In genomic region chr17:65074778-65075250, GRCh38 we compare ENCODE assay signal across 14 cellular contexts. TPM values are rescaled to one million over a fixed set of nuclear protein-coding genes. Genes with fewer than 3 reads are reported as not detected.
A peak's percentile ranks its signal among the peaks of the same experiment; 100 is the strongest.
DNase-seq lines count a peak whose midpoint lies in the region; ATAC-seq and TF ChIP-seq lines count a peak whose summit lies in the region.
"Had no signal": no experiment of that assay in that cellular context is flagged by ENCODE, and none has a peak within 500 bp of the region (broad histone marks: within the 10 kb centered on the region; RNA-seq: fewer than 3 reads in every experiment).

No MANE protein-coding gene starts in this region.

- no peaks in the 10 kb centered on the region for H3K36me3 Mint-ChIP-seq in WTC11

- TF ChIP-seq CTCF in ovary (IDR thresholded peaks at IDR 0.05) (no peak), WTC11 (IDR thresholded peaks at IDR 0.05) (no peak)

- peak; percentile 31 for DNase-seq in AG08396 (ENCODE audit: low spot score)
- peak; percentile 29 for DNase-seq in adipocyte (ENCODE audit: low read depth)
- peak; percentile 78 to 95 (median 94) for DNase-seq in right cardiac atrium
- DNase-seq in ovary: peak; percentile 69 to 88 (median 83)
- no peak for DNase-seq in 8988T
- no peak for DNase-seq in NCI-H524 (lab: John Stamatoyannopoulos, UW)
- DNase-seq in WTC11 (ENCODE audit: low spot score): no peak
- DNase-seq: activated CD4-positive, alpha-beta T cell treated with anti-CD3 and anti-CD28 coated beads for 4 hours; erythroblast; NCI-H2081; stimulated activated CD4-positive, alpha-beta T cell treated with anti-CD3 and anti-CD28 coated beads, Interleukin-4, amount 100 ng/mL, for 1 hour had no signal

- WGBS in right cardiac atrium: 11% methylated on average over 7 of the region's 7 CpGs
- WGBS in ovary, 3 donors: 1 to 13% (median 4%) methylated on average over 7 of the region's 7 CpGs

- no peaks in the 10 kb centered on the region for H3K9me3 ChIP-seq in adipocyte (ENCODE audit: control insufficient read depth, low read length)
- no peaks in the 10 kb centered on the region for H3K9me3 ChIP-seq in right cardiac atrium (ENCODE audit: control insufficient read depth, low read length)
- H3K9me3 ChIP-seq in ovary: no peaks in the 10 kb centered on the region

- no peak overlapping the region for H3K27ac Mint-ChIP-seq in WTC11
- H3K27ac Mint-ChIP-seq: memory B cell had no signal

- no peaks in the 10 kb centered on the region for H3K36me3 ChIP-seq in adipocyte (ENCODE audit: control insufficient read depth, insufficient read depth, low read length, severe bottlenecking)
- H3K36me3 ChIP-seq in ovary: no peaks in the 10 kb centered on the region

- intact Hi-C loops in right cardiac atrium (cut with DNase I) (no loop called here), ovary (cut with DNase I) (no loop called here)

- CTCF ChIA-PET in WTC11 (lab: Charles Lee): interaction anchor here (1.1 to 1.9 kb wide), 2 partner anchors 12 to 26 kb away, joined by 6 to 10 read pairs; no protein-coding TSS in a partner anchor

- H3K9ac ChIP-seq in adipocyte (ENCODE audit: low read length): no peak overlapping the region

- ATAC-seq in right cardiac atrium: peak; percentile 93 to 95
- no peak for ATAC-seq in GM19395 (IDR thresholded peaks at IDR 0.05; ENCODE audit: unreplicated experiment)
- no peak for ATAC-seq in WTC11
- ATAC-seq: Panc1 had no signal

- no peak for TF ChIP-seq EP300 in ovary (IDR thresholded peaks at IDR 0.05)

- H3K4me3 ChIP-seq in adipocyte (ENCODE audit: low read length): no peak overlapping the region
- H3K4me3 ChIP-seq in right cardiac atrium (ENCODE audit: low read length): no peak overlapping the region
- no peak overlapping the region for H3K4me3 ChIP-seq in ovary

- POLR2A ChIA-PET in WTC11 (lab: Charles Lee): no interaction called here

- peaks cover 17% of the 10 kb centered on the region for H3K4me1 ChIP-seq in adipocyte (ENCODE audit: control insufficient read depth, insufficient read depth, low read length)
- H3K4me1 ChIP-seq in right cardiac atrium (ENCODE audit: control insufficient read depth, insufficient read depth, low read length): no peaks in the 10 kb centered on the region
- peaks cover 7% of the 10 kb centered on the region for H3K4me1 ChIP-seq in ovary (ENCODE audit: insufficient read depth)

- H3K27ac ChIP-seq in right cardiac atrium (ENCODE audit: low read length) (no peak overlapping the region), ovary (no peak overlapping the region)

- H3K9me3 Mint-ChIP-seq in WTC11: no peaks in the 10 kb centered on the region
- H3K9me3 Mint-ChIP-seq: memory B cell had no signal

- H3K27me3 Mint-ChIP-seq in WTC11 (ENCODE audit: low read depth): no peaks in the 10 kb centered on the region; the same call in 1 of the 2 replicates

- H3K4me1 Mint-ChIP-seq in WTC11: peaks cover 26% of the 10 kb centered on the region
- H3K4me1 Mint-ChIP-seq: memory B cell had no signal

- H3K4me3 Mint-ChIP-seq in WTC11: no peak overlapping the region
- H3K4me3 Mint-ChIP-seq: memory B cell had no signal

- H3K27me3 ChIP-seq in adipocyte (replicated peaks; ENCODE audit: control insufficient read depth, insufficient read depth, low read length) (no peaks in the 10 kb centered on the region), right cardiac atrium (ENCODE audit: control insufficient read depth, insufficient read depth) (no peaks in the 10 kb centered on the region), ovary (no peaks in the 10 kb centered on the region)

- TF ChIP-seq POLR2A in ovary (IDR thresholded peaks at IDR 0.05): no peak

TF ChIP-seq in WTC11, 78 proteins besides CTCF, POLR2A, EP300 and RAD21 (continues in another document):
- TF ChIP-seq JUN (CRISPR knock-in tag; IDR thresholded peaks at IDR 0.05) (no peak), ZNF219 (CRISPR knock-in tag; IDR thresholded peaks at IDR 0.05; ENCODE audit: borderline replicate concordance) (no peak), ZBTB21 (CRISPR knock-in tag; IDR thresholded peaks at IDR 0.05; ENCODE audit: borderline replicate concordance) (no peak), ATF1 (CRISPR knock-in tag; IDR thresholded peaks at IDR 0.05) (no peak), SOX15 (CRISPR knock-in tag; IDR thresholded peaks at IDR 0.05) (no peak), NFE2L1 (CRISPR knock-in tag; IDR thresholded peaks at IDR 0.05) (no peak), TP53 (CRISPR knock-in tag; IDR thresholded peaks at IDR 0.05) (no peak), GABPB1 (CRISPR knock-in tag; IDR thresholded peaks at IDR 0.05) (no peak), CBFB (CRISPR knock-in tag; IDR thresholded peaks at IDR 0.05; ENCODE audit: low read depth) (no peak), FOXJ3 (CRISPR knock-in tag; IDR thresholded peaks at IDR 0.05; ENCODE audit: borderline replicate concordance) (no peak), CREM (CRISPR knock-in tag; IDR thresholded peaks at IDR 0.05) (no peak), ATF3 (CRISPR knock-in tag; conservative IDR thresholded peaks at IDR 0.05) (no peak)
- TF ChIP-seq, protein P1, sequence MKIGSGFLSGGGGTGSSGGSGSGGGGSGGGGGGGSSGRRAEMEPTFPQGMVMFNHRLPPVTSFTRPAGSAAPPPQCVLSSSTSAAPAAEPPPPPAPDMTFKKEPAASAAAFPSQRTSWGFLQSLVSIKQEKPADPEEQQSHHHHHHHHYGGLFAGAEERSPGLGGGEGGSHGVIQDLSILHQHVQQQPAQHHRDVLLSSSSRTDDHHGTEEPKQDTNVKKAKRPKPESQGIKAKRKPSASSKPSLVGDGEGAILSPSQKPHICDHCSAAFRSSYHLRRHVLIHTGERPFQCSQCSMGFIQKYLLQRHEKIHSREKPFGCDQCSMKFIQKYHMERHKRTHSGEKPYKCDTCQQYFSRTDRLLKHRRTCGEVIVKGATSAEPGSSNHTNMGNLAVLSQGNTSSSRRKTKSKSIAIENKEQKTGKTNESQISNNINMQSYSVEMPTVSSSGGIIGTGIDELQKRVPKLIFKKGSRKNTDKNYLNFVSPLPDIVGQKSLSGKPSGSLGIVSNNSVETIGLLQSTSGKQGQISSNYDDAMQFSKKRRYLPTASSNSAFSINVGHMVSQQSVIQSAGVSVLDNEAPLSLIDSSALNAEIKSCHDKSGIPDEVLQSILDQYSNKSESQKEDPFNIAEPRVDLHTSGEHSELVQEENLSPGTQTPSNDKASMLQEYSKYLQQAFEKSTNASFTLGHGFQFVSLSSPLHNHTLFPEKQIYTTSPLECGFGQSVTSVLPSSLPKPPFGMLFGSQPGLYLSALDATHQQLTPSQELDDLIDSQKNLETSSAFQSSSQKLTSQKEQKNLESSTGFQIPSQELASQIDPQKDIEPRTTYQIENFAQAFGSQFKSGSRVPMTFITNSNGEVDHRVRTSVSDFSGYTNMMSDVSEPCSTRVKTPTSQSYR (CRISPR knock-in tag; IDR thresholded peaks at IDR 0.05): no peak
- TF ChIP-seq, protein P2, sequence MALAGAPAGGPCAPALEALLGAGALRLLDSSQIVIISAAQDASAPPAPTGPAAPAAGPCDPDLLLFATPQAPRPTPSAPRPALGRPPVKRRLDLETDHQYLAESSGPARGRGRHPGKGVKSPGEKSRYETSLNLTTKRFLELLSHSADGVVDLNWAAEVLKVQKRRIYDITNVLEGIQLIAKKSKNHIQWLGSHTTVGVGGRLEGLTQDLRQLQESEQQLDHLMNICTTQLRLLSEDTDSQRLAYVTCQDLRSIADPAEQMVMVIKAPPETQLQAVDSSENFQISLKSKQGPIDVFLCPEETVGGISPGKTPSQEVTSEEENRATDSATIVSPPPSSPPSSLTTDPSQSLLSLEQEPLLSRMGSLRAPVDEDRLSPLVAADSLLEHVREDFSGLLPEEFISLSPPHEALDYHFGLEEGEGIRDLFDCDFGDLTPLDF (CRISPR knock-in tag; IDR thresholded peaks at IDR 0.05): no peak
- TF ChIP-seq, protein P3, sequence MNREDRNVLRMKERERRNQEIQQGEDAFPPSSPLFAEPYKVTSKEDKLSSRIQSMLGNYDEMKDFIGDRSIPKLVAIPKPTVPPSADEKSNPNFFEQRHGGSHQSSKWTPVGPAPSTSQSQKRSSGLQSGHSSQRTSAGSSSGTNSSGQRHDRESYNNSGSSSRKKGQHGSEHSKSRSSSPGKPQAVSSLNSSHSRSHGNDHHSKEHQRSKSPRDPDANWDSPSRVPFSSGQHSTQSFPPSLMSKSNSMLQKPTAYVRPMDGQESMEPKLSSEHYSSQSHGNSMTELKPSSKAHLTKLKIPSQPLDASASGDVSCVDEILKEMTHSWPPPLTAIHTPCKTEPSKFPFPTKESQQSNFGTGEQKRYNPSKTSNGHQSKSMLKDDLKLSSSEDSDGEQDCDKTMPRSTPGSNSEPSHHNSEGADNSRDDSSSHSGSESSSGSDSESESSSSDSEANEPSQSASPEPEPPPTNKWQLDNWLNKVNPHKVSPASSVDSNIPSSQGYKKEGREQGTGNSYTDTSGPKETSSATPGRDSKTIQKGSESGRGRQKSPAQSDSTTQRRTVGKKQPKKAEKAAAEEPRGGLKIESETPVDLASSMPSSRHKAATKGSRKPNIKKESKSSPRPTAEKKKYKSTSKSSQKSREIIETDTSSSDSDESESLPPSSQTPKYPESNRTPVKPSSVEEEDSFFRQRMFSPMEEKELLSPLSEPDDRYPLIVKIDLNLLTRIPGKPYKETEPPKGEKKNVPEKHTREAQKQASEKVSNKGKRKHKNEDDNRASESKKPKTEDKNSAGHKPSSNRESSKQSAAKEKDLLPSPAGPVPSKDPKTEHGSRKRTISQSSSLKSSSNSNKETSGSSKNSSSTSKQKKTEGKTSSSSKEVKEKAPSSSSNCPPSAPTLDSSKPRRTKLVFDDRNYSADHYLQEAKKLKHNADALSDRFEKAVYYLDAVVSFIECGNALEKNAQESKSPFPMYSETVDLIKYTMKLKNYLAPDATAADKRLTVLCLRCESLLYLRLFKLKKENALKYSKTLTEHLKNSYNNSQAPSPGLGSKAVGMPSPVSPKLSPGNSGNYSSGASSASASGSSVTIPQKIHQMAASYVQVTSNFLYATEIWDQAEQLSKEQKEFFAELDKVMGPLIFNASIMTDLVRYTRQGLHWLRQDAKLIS (CRISPR knock-in tag; IDR thresholded peaks at IDR 0.05; ENCODE audit: borderline replicate concordance): no peak

RNA-seq across cellular contexts. Expression of gene GNA13, which starts 18.3 kb away (rescaled TPM):
- 10 to 100 TPM; 25.4 to 30.1 (median 27.2) TPM for total RNA-seq in right cardiac atrium
- 11.7 TPM for polyA plus RNA-seq in right cardiac atrium
- total RNA-seq in ovary: 10 to 100 TPM; 39.9 to 48.8 (median 45.7) TPM
- polyA plus RNA-seq in ovary: 10 to 100 TPM; 20.9 to 30.1 TPM
- 48.7 to 51.4 TPM (median 48.8 TPM) in 3 replicates for total RNA-seq in WTC11 (2021)

Comparison
In these comparisons a context has a peak if more than half of its experiments do, and no peak if none do; other contexts are left out.
1. DNase-seq: peak in AG08396 (single experiment), adipocyte (single experiment), right cardiac atrium (3 of 3) and ovary (5 of 5); none in 8988T (single experiment), NCI-H524 (0 of 2) and WTC11 (single experiment).
2. ATAC-seq: peak in right cardiac atrium (2 of 2); none in GM19395 (single experiment) and WTC11 (single experiment).